ENCODE assay signal across 9 cellular contexts in genomic region chr7:149790146-149790548, GRCh38. TPM values are rescaled to one million over a fixed set of nuclear protein-coding genes. Genes with fewer than 3 reads are reported as not detected.
DNase-seq lines count a peak whose midpoint lies in the region; ATAC-seq and TF ChIP-seq lines count a peak whose summit lies in the region.
"Had no signal": no experiment of that assay in that cellular context is flagged by ENCODE, and none has a peak within 500 bp of the region (broad histone marks: within the 10 kb centered on the region; RNA-seq: fewer than 3 reads in every experiment).

No MANE protein-coding gene starts in this region.

- H3K27me3 Mint-ChIP-seq in Calu3 (ENCODE audit: unreplicated experiment): peaks cover 89% of the 10 kb centered on the region

- ATAC-seq in GM19467 (IDR thresholded peaks at IDR 0.05; ENCODE audit: unreplicated experiment): no peak

- H3K4me1 ChIP-seq in neutrophil (ENCODE audit: control insufficient read depth in 1 of 2, insufficient read depth in 1 of 2, low read depth in 1 of 2, low read length in 1 of 2): peaks cover 3 to 7% of the 10 kb centered on the region in 2 experiments

- H3K9me3 ChIP-seq in neutrophil: no peaks in the 10 kb centered on the region

- CTCF ChIA-PET in Calu3 (lab: Charles Lee): no interaction called here

- H3K27ac ChIP-seq in neutrophil: no peak overlapping the region

- H3K27ac Mint-ChIP-seq in Calu3 (ENCODE audit: unreplicated experiment): no peak overlapping the region
- H3K27ac Mint-ChIP-seq: IgD-negative memory B cell had no signal

- H3K4me3 ChIP-seq in GM12864 (ENCODE audit: low read depth, low read length) (no peak overlapping the region), neutrophil (ENCODE audit: low read depth in 1 of 2, low read length in 1 of 2) (peak overlapping the region in 1 of 2 experiments; percentile 5)

- intact Hi-C loops in Calu3 (cut with micrococcal nuclease; ENCODE audit: unreplicated experiment): no loop called here

- BruUV-seq in Calu3 (replicated peaks; lab: Mats Ljungman, UMichigan): no TSS peak

- H3K9me3 Mint-ChIP-seq in Calu3 (ENCODE audit: low read depth, unreplicated experiment): no peaks in the 10 kb centered on the region
- H3K9me3 Mint-ChIP-seq: IgD-negative memory B cell had no signal

- no peaks in the 10 kb centered on the region for H3K4me1 Mint-ChIP-seq in Calu3 (ENCODE audit: low read depth, unreplicated experiment)

- peaks cover 74% of the 10 kb centered on the region for H3K27me3 ChIP-seq in neutrophil

- no peak overlapping the region for H3K4me3 Mint-ChIP-seq in Calu3 (ENCODE audit: low read depth, unreplicated experiment)
- H3K4me3 Mint-ChIP-seq: IgD-negative memory B cell had no signal

- TF ChIP-seq CTCF in GM12864 (IDR thresholded peaks at IDR 0.05; ENCODE audit: low read depth, low read length, missing control alignments) (peak; percentile 15), neutrophil (IDR thresholded peaks at IDR 0.05) (peak; percentile 69), Calu3 (IDR thresholded peaks at IDR 0.05; ENCODE audit: unreplicated experiment) (no peak)

- H3K36me3 Mint-ChIP-seq in Calu3 (ENCODE audit: insufficient read depth, unreplicated experiment): no peaks in the 10 kb centered on the region
- H3K36me3 Mint-ChIP-seq: IgD-negative memory B cell had no signal

- no peaks in the 10 kb centered on the region for H3K36me3 ChIP-seq in neutrophil

- DNase-seq in GM12864 (ENCODE audit: low read depth) (no peak), T-helper 9 cell (peak; percentile 28), erythroblast (lab: John Stamatoyannopoulos, UW) (peak; percentile 54 to 56), NCI-H2227 treated with DMSO at 0.1 percent for 48 hours (lab: John Stamatoyannopoulos, UW) (no peak), NCI-H1436 treated with DMSO at 0.1 percent for 48 hours (lab: John Stamatoyannopoulos, UW) (no peak), Calu3 (no peak)

- no peak for TF ChIP-seq POLR2A in erythroblast (IDR thresholded peaks at IDR 0.05; ENCODE audit: low read length)

RNA-seq across cellular contexts. Expression of gene ZNF467, which starts 16.8 kb away (rescaled TPM):
- total RNA-seq in Calu3 (2022): 0.54 and 2.4 TPM in 2 replicates

RNA-seq across cellular contexts. Expression of gene ZNF862, which starts 48.0 kb away (rescaled TPM):
- total RNA-seq in Calu3 (2022): 17.7 and 19.4 TPM in 2 replicates

Comparison
In these comparisons a context has a peak if more than half of its experiments do, and no peak if none do; other contexts are left out.
1. DNase-seq: peak in T-helper 9 cell (single experiment) and erythroblast (2 of 2); none in GM12864 (single experiment), NCI-H2227 treated with DMSO at 0.1 percent for 48 hours (single experiment), NCI-H1436 treated with DMSO at 0.1 percent for 48 hours (single experiment) and Calu3 (single experiment).